Comparison of ENCODE assay signal across 9 cellular contexts in the genomic region with DNA sequence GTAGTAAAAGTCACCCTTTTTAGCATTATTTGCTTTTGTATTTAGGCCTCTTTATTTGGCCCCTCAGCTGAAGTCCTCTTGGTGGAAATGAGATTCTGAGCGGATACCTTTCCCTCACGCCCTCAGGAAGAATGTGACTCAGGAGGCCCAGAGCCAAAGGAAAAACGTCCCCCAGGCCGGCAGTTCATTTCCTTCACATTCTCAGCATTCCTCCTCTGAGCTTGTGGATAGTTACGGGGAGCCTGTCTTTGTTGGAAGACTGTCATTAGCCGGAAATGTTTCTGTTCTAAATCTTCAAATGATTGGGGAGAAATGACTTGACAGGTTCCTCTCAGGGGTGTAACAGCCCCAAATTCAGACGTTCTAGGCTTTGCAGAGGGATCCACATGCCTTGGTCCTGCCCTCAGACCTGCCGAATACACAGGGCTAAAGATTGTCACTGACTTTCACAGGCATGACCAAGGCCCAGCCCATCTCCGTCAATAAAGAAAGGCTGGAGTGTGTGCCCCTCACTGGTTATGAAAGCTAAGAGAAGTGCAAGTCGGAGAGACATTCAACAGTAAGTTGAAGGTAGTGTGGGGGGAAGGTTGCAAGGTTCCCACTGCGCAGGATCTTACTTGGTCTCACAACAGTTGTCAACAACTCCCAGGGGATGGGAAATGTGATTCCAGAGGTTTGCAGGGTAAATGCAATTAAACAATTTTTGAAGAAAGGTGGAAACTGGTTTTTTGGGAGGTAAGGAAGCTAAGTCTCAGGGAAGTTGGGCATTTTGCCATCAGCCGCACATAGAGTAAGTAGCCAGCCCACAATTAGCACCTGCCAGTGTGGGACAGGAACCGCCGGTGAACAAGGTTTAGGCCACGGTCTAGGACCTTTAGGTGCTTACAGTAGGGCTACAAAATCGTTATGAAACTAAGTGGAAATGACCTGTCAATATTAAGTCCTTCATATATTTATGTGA. TPM values are rescaled to one million over a fixed set of nuclear protein-coding genes. Genes with fewer than 3 reads are reported as not detected.
DNase-seq lines count a peak whose midpoint lies in the region; ATAC-seq and TF ChIP-seq lines count a peak whose summit lies in the region.
"Had no signal": no experiment of that assay in that cellular context is flagged by ENCODE, and none has a peak within 500 bp of the region (broad histone marks: within the 10 kb centered on the region; RNA-seq: fewer than 3 reads in every experiment).

No MANE protein-coding gene starts in this region.

- POLR2A ChIA-PET in OCI-LY7 (lab: Charles Lee): no interaction called here

- DNase-seq in HPDE6-E6E7 (ENCODE audit: extremely low spot score) (peak; percentile 54), astrocyte of the spinal cord (ENCODE audit: low read depth, low spot score) (peak; percentile 70), iPS-NIHi11 (ENCODE audit: low spot score) (peak; percentile 75), stomach (peak; percentile 68), OCI-LY7 (ENCODE audit: low spot score) (no peak), DMS53 (lab: John Stamatoyannopoulos, UW) (no peak), coronary artery (ENCODE audit: low spot score) (no peak)
- DNase-seq: activated B cell treated with CpG ODN at 0.5 μM for 24 hours had no signal

- peak overlapping the region; percentile 61 to 90 (median 83) for H3K27ac ChIP-seq in stomach
- H3K27ac ChIP-seq in OCI-LY7 (ENCODE audit: low read depth, low read length, poor library complexity, severe bottlenecking): no peak overlapping the region
- peak overlapping the region in 1 of 2 donors; percentile 46 for H3K27ac ChIP-seq in coronary artery

- in situ Hi-C loops in astrocyte of the spinal cord (cut with HindIII; ENCODE audit: low sequenced_read_pairs): no loop called here

- H3K27me3 ChIP-seq in stomach: no peaks in the 10 kb centered on the region

- CTCF ChIA-PET in OCI-LY7 (lab: Charles Lee; ENCODE audit: unreplicated experiment): no interaction called here

- no peaks in the 10 kb centered on the region for H3K9me2 ChIP-seq in OCI-LY7 (ENCODE audit: insufficient read depth, low read length)

- H2AFZ ChIP-seq in OCI-LY7 (ENCODE audit: low read length): no peak overlapping the region

- no peak for TF ChIP-seq POLR2A in stomach (IDR thresholded peaks at IDR 0.05)

- H3K4me3 ChIP-seq in astrocyte of the spinal cord (ENCODE audit: low read depth, low read length) (no peak overlapping the region), stomach (no peak overlapping the region), OCI-LY7 (ENCODE audit: low read depth, low read length, poor library complexity, severe bottlenecking) (no peak overlapping the region), coronary artery (no peak overlapping the region)

- H3K4me2 ChIP-seq in OCI-LY7 (ENCODE audit: low read length): no peak overlapping the region

- TF ChIP-seq CTCF in astrocyte of the spinal cord (IDR thresholded peaks at IDR 0.05; ENCODE audit: low read depth, low read length): no peak
- no peak for TF ChIP-seq CTCF in stomach (IDR thresholded peaks at IDR 0.05)
- no peak for TF ChIP-seq CTCF in OCI-LY7 (conservative IDR thresholded peaks at IDR 0.05; ENCODE audit: low read length)
- no peak for TF ChIP-seq CTCF in coronary artery (IDR thresholded peaks at IDR 0.05)

- H4K20me1 ChIP-seq in OCI-LY7 (ENCODE audit: insufficient read depth, low read length): no peaks in the 10 kb centered on the region

- intact Hi-C loops in stomach (cut with DNase I; ENCODE audit: low total_unique reads): no loop called here
- intact Hi-C loops in OCI-LY7 (cut with micrococcal nuclease; ENCODE audit: unreplicated experiment): no loop called here

- H3K9me3 ChIP-seq in stomach (no peaks in the 10 kb centered on the region), OCI-LY7 (ENCODE audit: low read length) (no peaks in the 10 kb centered on the region)

- no peaks in the 10 kb centered on the region for H3K79me2 ChIP-seq in OCI-LY7 (ENCODE audit: insufficient read depth, low read depth, low read length)

- no peak for TF ChIP-seq EP300 in stomach (IDR thresholded peaks at IDR 0.05)

- H3K36me3 ChIP-seq in stomach: peaks cover 4 to 7% (median 6%) of the 10 kb centered on the region in 4 donors
- no peaks in the 10 kb centered on the region for H3K36me3 ChIP-seq in OCI-LY7 (ENCODE audit: insufficient read depth, low read length)

- 36 to 52% (median 41%) methylated on average over 16 of the region's 16 CpGs for WGBS in stomach, 5 donors

- BruUV-seq in OCI-LY7 (replicated peaks; lab: Mats Ljungman, UMichigan): no TSS peak

- H3K4me1 ChIP-seq in stomach: peaks cover 58 to 78% (median 69%) of the 10 kb centered on the region in 4 donors
- no peaks in the 10 kb centered on the region for H3K4me1 ChIP-seq in OCI-LY7 (ENCODE audit: insufficient read depth, low read length, poor library complexity, severe bottlenecking)

- no peak for ATAC-seq in HG02571 (IDR thresholded peaks at IDR 0.05; ENCODE audit: unreplicated experiment)

RNA-seq across cellular contexts. Expression of gene MYZAP, which starts 39.7 kb away (rescaled TPM):
- total RNA-seq in stomach (10 to 100 TPM in 4 of 5 donors, not detected in 1; 15.2 to 59.8 (median 33.2) TPM), OCI-LY7 (2022) (not detected in 2 replicates)
- polyA plus RNA-seq in stomach: 10 to 100 TPM in 2 of 3 donors, 1 to 10 TPM in 1; 9.4 to 31.3 (median 13.5) TPM
- total RNA-seq in OCI-LY7 (2014; rRNA removed; shearing (Covaris generic)): not detected in 2 replicates

Comparison
In these comparisons a context has a peak if more than half of its experiments do, and no peak if none do; other contexts are left out.
1. DNase-seq: peak in HPDE6-E6E7 (single experiment), astrocyte of the spinal cord (single experiment), iPS-NIHi11 (single experiment) and stomach (single experiment); none in OCI-LY7 (single experiment), DMS53 (single experiment) and coronary artery (single experiment).